24 cellular contexts compared by ENCODE assay signal in genomic region chr9:127149463-127150390, GRCh38. TPM values are rescaled to one million over a fixed set of nuclear protein-coding genes. Genes with fewer than 3 reads are reported as not detected.
A peak's percentile ranks its signal among the peaks of the same experiment; 100 is the strongest.
DNase-seq lines count a peak whose midpoint lies in the region; ATAC-seq and TF ChIP-seq lines count a peak whose summit lies in the region.
"Had no signal": no experiment of that assay in that cellular context is flagged by ENCODE, and none has a peak within 500 bp of the region (broad histone marks: within the 10 kb centered on the region; RNA-seq: fewer than 3 reads in every experiment).

No MANE protein-coding gene starts in this region.

- H3K4me3 ChIP-seq in upper lobe of right lung (no peak overlapping the region), coronary artery (no peak overlapping the region)
- H3K4me3 ChIP-seq: BLaER1 treated with 17β-estradiol and CSF1 and Interleukin-3, amounts not matched to agents 10 nM and 100 nM; GM23248; HAP-1; MG63; PC-9 had no signal

- ATAC-seq in upper lobe of right lung = no peak
- ATAC-seq: Right ventricle myocardium inferior had no signal

- H3K36me3 Mint-ChIP-seq in activated T-cell treated with anti-CD3 and anti-CD28 coated beads, Interleukin-2, amount 50 U/mL, for 24 hours (ENCODE audit: low read depth) = no peaks in the 10 kb centered on the region

- no peaks in the 10 kb centered on the region for H3K9me3 Mint-ChIP-seq in activated T-cell treated with anti-CD3 and anti-CD28 coated beads, Interleukin-2, amount 50 U/mL, for 24 hours
- H3K9me3 Mint-ChIP-seq: HFFc6 had no signal

- peaks cover 6% of the 10 kb centered on the region for H3K27me3 Mint-ChIP-seq in activated T-cell treated with anti-CD3 and anti-CD28 coated beads, Interleukin-2, amount 50 U/mL, for 24 hours

- TF ChIP-seq CTCF in upper lobe of right lung (IDR thresholded peaks at IDR 0.05) = no peak
- no peak for TF ChIP-seq CTCF in coronary artery (IDR thresholded peaks at IDR 0.05)

- H3K27ac Mint-ChIP-seq in activated T-cell treated with anti-CD3 and anti-CD28 coated beads, Interleukin-2, amount 50 U/mL, for 24 hours = no peak overlapping the region
- H3K27ac Mint-ChIP-seq: CD4-positive, alpha-beta T cell; HFFc6 had no signal

- DNase-seq in EL (peak; percentile 8), astrocyte of the hippocampus (ENCODE audit: low read depth, low spot score) (peak; percentile 40), mesenteric fat pad (ENCODE audit: low spot score) (peak; percentile 79), upper lobe of right lung (peak; percentile 43), coronary artery (ENCODE audit: low spot score) (no peak), pons (ENCODE audit: low spot score) (no peak)
- DNase-seq in activated T-cell treated with anti-CD3 and anti-CD28 coated beads, Interleukin-2, amount 50 U/mL, for 24 hours = no peak
- DNase-seq: AML-193; CD4-positive, alpha-beta T cell; GM23248; HFFc6; KG1; MG63; NCI-H1105 treated with DMSO at 0.1 percent for 48 hours; NCI-H146; NCI-H1930; NCI-H2107; NCI-H524 treated with DMSO at 0.1 percent for 48 hours; NCI-H82; NK-92 treated with Interleukin-12 subunit alpha and Interleukin-12 subunit beta, amount 100 ng/mL, for 24 hours; PC-9 had no signal

- no peak overlapping the region for H3K4me3 Mint-ChIP-seq in activated T-cell treated with anti-CD3 and anti-CD28 coated beads, Interleukin-2, amount 50 U/mL, for 24 hours
- H3K4me3 Mint-ChIP-seq: CD4-positive, alpha-beta T cell; HFFc6 had no signal

- H3K36me3 ChIP-seq in upper lobe of right lung = no peaks in the 10 kb centered on the region
- H3K36me3 ChIP-seq: BLaER1 treated with 17β-estradiol and CSF1 and Interleukin-3, amounts not matched to agents 10 nM and 100 nM; HAP-1; MG63 had no signal

- intact Hi-C loops in upper lobe of right lung (cut with DNase I) = no loop called here

- no peaks in the 10 kb centered on the region for H3K27me3 ChIP-seq in upper lobe of right lung
- H3K27me3 ChIP-seq: MG63 had no signal

- no peaks in the 10 kb centered on the region for H3K9me3 ChIP-seq in upper lobe of right lung
- H3K9me3 ChIP-seq: HAP-1, MG63 had no signal

- peaks cover 10% of the 10 kb centered on the region for H3K4me1 Mint-ChIP-seq in activated T-cell treated with anti-CD3 and anti-CD28 coated beads, Interleukin-2, amount 50 U/mL, for 24 hours (ENCODE audit: low read depth)

- H3K4me1 ChIP-seq in upper lobe of right lung = peaks cover 6% of the 10 kb centered on the region
- H3K4me1 ChIP-seq: HAP-1 had no signal

- H3K27ac ChIP-seq in upper lobe of right lung = no peak overlapping the region
- no peak overlapping the region for H3K27ac ChIP-seq in coronary artery
- H3K27ac ChIP-seq: BLaER1 treated with 17β-estradiol and CSF1 and Interleukin-3, amounts not matched to agents 10 nM and 100 nM; GM23248; PC-9 had no signal

RNA-seq across cellular contexts. Expression of gene ANGPTL2, which starts 27.3 kb away (rescaled TPM):
- total RNA-seq in mesenteric fat pad = 169 TPM
- total RNA-seq in upper lobe of right lung = 19.4 TPM
- total RNA-seq: CD4-positive, alpha-beta T cell had no signal

Comparison
In these comparisons a context has a peak if more than half of its experiments do, and no peak if none do; other contexts are left out.
1. DNase-seq: peak in EL (single experiment), astrocyte of the hippocampus (single experiment), mesenteric fat pad (single experiment) and upper lobe of right lung (single experiment); none in activated T-cell treated with anti-CD3 and anti-CD28 coated beads, Interleukin-2, amount 50 U/mL, for 24 hours (single experiment), coronary artery (single experiment) and pons (single experiment).